30 cellular contexts compared by ENCODE assay signal in the genomic region with DNA sequence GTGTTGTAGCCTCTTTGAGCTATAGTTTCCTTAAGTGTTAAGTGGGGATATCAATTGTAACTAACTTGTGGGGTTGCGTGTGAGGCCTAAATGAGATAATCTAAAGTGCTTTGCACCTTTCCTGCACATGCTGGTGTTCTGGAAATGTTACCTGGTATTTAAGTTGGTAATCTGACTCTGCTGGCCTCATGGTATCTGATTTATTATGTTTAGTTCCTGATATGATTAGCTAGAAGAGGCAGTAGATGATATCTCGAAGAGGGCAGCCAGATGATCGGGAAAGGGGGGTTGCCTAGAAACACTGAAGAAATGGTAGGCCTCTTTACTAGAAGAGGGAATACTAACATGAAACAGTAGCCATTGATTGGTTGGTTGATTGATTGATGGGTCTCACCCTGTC.
"Had no signal": no experiment of that assay in that cellular context is flagged by ENCODE, and none has a peak within 500 bp of the region (broad histone marks: within the 10 kb centered on the region; RNA-seq: fewer than 3 reads in every experiment).

No MANE protein-coding gene starts in this region.

- H3K4me3 Mint-ChIP-seq: activated CD4-positive, alpha-beta memory T cell treated with anti-CD3 and anti-CD28 coated beads for 36 hours; activated CD4-positive, alpha-beta T cell treated with anti-CD3 and anti-CD28 coated beads for 36 hours; activated CD4-positive, alpha-beta T cell treated with anti-CD3 and anti-CD28 coated beads, Interleukin-2, amount 10 ng/mL, durations not matched to agents 24 days and 14 days; activated CD8-positive, alpha-beta T cell treated with anti-CD3 and anti-CD28 coated beads, Interleukin-2, amount 10 ng/mL, durations not matched to agents 7 days and 5 days; activated naive CD4-positive, alpha-beta T cell treated with anti-CD3 and anti-CD28 coated beads for 36 hours; activated naive CD4-positive, alpha-beta T cell treated with anti-CD3 and anti-CD28 coated beads, Interleukin-2, amount 50 U/mL, for 24 hours; activated naive CD8-positive, alpha-beta T cell treated with anti-CD3 and anti-CD28 coated beads, Interleukin-2, amount 10 ng/mL, durations not matched to agents 7 days and 5 days; activated T-cell treated with anti-CD3 and anti-CD28 coated beads, Interleukin-2, amount 50 U/mL, for 4 hours; activated T-helper 1 cell treated with anti-CD3 and anti-CD28 coated beads, Interleukin-12 subunit alpha, Interleukin-12 subunit beta, Interleukin-2, Interleukin-4 antibody, amounts not matched to agents 30 ng/mL and 10 ng/mL and 1 ng/mL, durations not matched to agents 14 hours and 24 hours and 36 hours; brain; dendritic cell treated with granulocyte-macrophage colony-stimulating factor and Interleukin-4, amounts not matched to agents 40 ng/mL and 50 ng/mL, for 4 days; endodermal cell had no signal

- H3K27me3 Mint-ChIP-seq: activated CD4-positive, alpha-beta memory T cell treated with anti-CD3 and anti-CD28 coated beads for 36 hours; activated CD4-positive, alpha-beta T cell treated with anti-CD3 and anti-CD28 coated beads for 36 hours; activated CD4-positive, alpha-beta T cell treated with anti-CD3 and anti-CD28 coated beads, Interleukin-2, amount 10 ng/mL, durations not matched to agents 24 days and 14 days; activated naive CD4-positive, alpha-beta T cell treated with anti-CD3 and anti-CD28 coated beads, Interleukin-2, amount 50 U/mL, for 24 hours; activated naive CD8-positive, alpha-beta T cell treated with anti-CD3 and anti-CD28 coated beads, Interleukin-2, amount 10 ng/mL, durations not matched to agents 7 days and 5 days; brain; dendritic cell treated with granulocyte-macrophage colony-stimulating factor and Interleukin-4, amounts not matched to agents 40 ng/mL and 50 ng/mL, for 4 days had no signal

- H3K27ac ChIP-seq: ascending aorta, breast epithelium, cardiac muscle cell, coronary artery had no signal

- H3K27ac Mint-ChIP-seq: activated CD4-positive, alpha-beta memory T cell treated with anti-CD3 and anti-CD28 coated beads for 36 hours; activated CD4-positive, alpha-beta T cell treated with anti-CD3 and anti-CD28 coated beads for 36 hours; activated CD4-positive, alpha-beta T cell treated with anti-CD3 and anti-CD28 coated beads, Interleukin-2, amount 10 ng/mL, durations not matched to agents 24 days and 14 days; activated CD8-positive, alpha-beta T cell treated with anti-CD3 and anti-CD28 coated beads, Interleukin-2, amount 10 ng/mL, durations not matched to agents 7 days and 5 days; activated naive CD4-positive, alpha-beta T cell treated with anti-CD3 and anti-CD28 coated beads for 36 hours; activated naive CD4-positive, alpha-beta T cell treated with anti-CD3 and anti-CD28 coated beads, Interleukin-2, amount 50 U/mL, for 24 hours; activated naive CD8-positive, alpha-beta T cell treated with anti-CD3 and anti-CD28 coated beads, Interleukin-2, amount 10 ng/mL, durations not matched to agents 7 days and 5 days; activated T-helper 1 cell treated with anti-CD3 and anti-CD28 coated beads, Interleukin-12 subunit alpha, Interleukin-12 subunit beta, Interleukin-2, Interleukin-4 antibody, amounts not matched to agents 30 ng/mL and 10 ng/mL and 1 ng/mL, durations not matched to agents 14 hours and 24 hours and 36 hours; activated T-helper 2 cell treated with anti-CD3 and anti-CD28 coated beads, Interferon-gamma antibody, Interleukin-2, Interleukin-4, amounts not matched to agents 10 μg/mL and 5 μg/mL and 100 μg/mL, durations not matched to agents 14 hours and 24 hours and 36 hours; brain; dendritic cell treated with granulocyte-macrophage colony-stimulating factor and Interleukin-4, amounts not matched to agents 40 ng/mL and 50 ng/mL, for 4 days; endodermal cell had no signal

- H3K4me1 ChIP-seq: breast epithelium had no signal

- H3K4me3 ChIP-seq: ascending aorta, breast epithelium, cardiac muscle cell, coronary artery, dorsolateral prefrontal cortex had no signal

- ATAC-seq: activated CD4-positive, alpha-beta T cell treated with anti-CD3 and anti-CD28 coated beads for 36 hours; activated CD8-positive, alpha-beta T cell treated with anti-CD3 and anti-CD28 coated beads, Interleukin-2, amount 10 ng/mL, durations not matched to agents 7 days and 5 days; activated T-cell treated with anti-CD3 and anti-CD28 coated beads, Interleukin-2, amount 50 U/mL, for 4 hours; esophagus mucosa had no signal

- H3K9me3 Mint-ChIP-seq: activated CD4-positive, alpha-beta memory T cell treated with anti-CD3 and anti-CD28 coated beads for 36 hours; activated CD4-positive, alpha-beta T cell treated with anti-CD3 and anti-CD28 coated beads, Interleukin-2, amount 10 ng/mL, durations not matched to agents 24 days and 14 days; activated naive CD4-positive, alpha-beta T cell treated with anti-CD3 and anti-CD28 coated beads for 36 hours; activated naive CD4-positive, alpha-beta T cell treated with anti-CD3 and anti-CD28 coated beads, Interleukin-2, amount 50 U/mL, for 24 hours; activated naive CD8-positive, alpha-beta T cell treated with anti-CD3 and anti-CD28 coated beads, Interleukin-2, amount 10 ng/mL, durations not matched to agents 7 days and 5 days; activated T-cell treated with anti-CD3 and anti-CD28 coated beads, Interleukin-2, amount 50 U/mL, for 4 hours; activated T-helper 1 cell treated with anti-CD3 and anti-CD28 coated beads, Interleukin-12 subunit alpha, Interleukin-12 subunit beta, Interleukin-2, Interleukin-4 antibody, amounts not matched to agents 30 ng/mL and 10 ng/mL and 1 ng/mL, durations not matched to agents 14 hours and 24 hours and 36 hours; activated T-helper 2 cell treated with anti-CD3 and anti-CD28 coated beads, Interferon-gamma antibody, Interleukin-2, Interleukin-4, amounts not matched to agents 10 μg/mL and 5 μg/mL and 100 μg/mL, durations not matched to agents 14 hours and 24 hours and 36 hours; dendritic cell treated with granulocyte-macrophage colony-stimulating factor and Interleukin-4, amounts not matched to agents 40 ng/mL and 50 ng/mL, for 4 days; endodermal cell had no signal

- H3K36me3 ChIP-seq: breast epithelium, cardiac muscle cell had no signal

- H3K27me3 ChIP-seq: ascending aorta, breast epithelium, cardiac muscle cell, dorsolateral prefrontal cortex had no signal

- H3K9me3 ChIP-seq: ascending aorta, breast epithelium had no signal

- H3K4me1 Mint-ChIP-seq: activated CD4-positive, alpha-beta T cell treated with anti-CD3 and anti-CD28 coated beads, Interleukin-2, amount 10 ng/mL, durations not matched to agents 24 days and 14 days had no signal

- DNase-seq: activated CD4-positive, alpha-beta memory T cell treated with anti-CD3 and anti-CD28 coated beads for 36 hours; activated CD4-positive, alpha-beta T cell treated with anti-CD3 and anti-CD28 coated beads for 36 hours; activated CD4-positive, alpha-beta T cell treated with anti-CD3 and anti-CD28 coated beads, Interleukin-2, amount 10 ng/mL, durations not matched to agents 24 days and 14 days; activated CD4-positive, CD25-positive, alpha-beta regulatory T cell; activated CD4-positive, CD25-positive, alpha-beta regulatory T cell treated with anti-CD3 and anti-CD28 coated beads, Interleukin-2, amount 50 U/mL, for 72 hours; activated CD8-positive, alpha-beta memory T cell treated with anti-CD3 and anti-CD28 coated beads, Interleukin-2, amount 50 U/mL, for 48 hours; activated CD8-positive, alpha-beta T cell treated with anti-CD3 and anti-CD28 coated beads, Interleukin-2, amount 10 ng/mL, durations not matched to agents 7 days and 5 days; activated effector memory CD4-positive, alpha-beta T cell treated with anti-CD3 and anti-CD28 coated beads, Interleukin-2, amount 50 U/mL, for 16 hours; activated naive CD4-positive, alpha-beta T cell treated with anti-CD3 and anti-CD28 coated beads for 36 hours; activated naive CD8-positive, alpha-beta T cell treated with anti-CD3 and anti-CD28 coated beads, Interleukin-2, amount 10 ng/mL, durations not matched to agents 7 days and 5 days; activated T-cell treated with anti-CD3 and anti-CD28 coated beads for 4 hours; activated T-cell treated with anti-CD3 and anti-CD28 coated beads, Interleukin-2, amount 50 U/mL, for 4 hours; central memory CD4-positive, alpha-beta T cell; dorsolateral prefrontal cortex; effector memory CD4-positive, alpha-beta T cell; endodermal cell; foreskin fibroblast; head of caudate nucleus; T-helper 2 cell had no signal

- FAIRE-seq: frontal cortex had no signal
